17 cellular contexts compared by ENCODE assay signal in genomic region chr9:113623851-113624485, GRCh38.
DNase-seq lines count a peak whose midpoint lies in the region; ATAC-seq and TF ChIP-seq lines count a peak whose summit lies in the region.
"Had no signal": no experiment of that assay in that cellular context is flagged by ENCODE, and none has a peak within 500 bp of the region (broad histone marks: within the 10 kb centered on the region; RNA-seq: fewer than 3 reads in every experiment).

No MANE protein-coding gene starts in this region.

- H3K27ac Mint-ChIP-seq in stimulated activated naive CD8-positive, alpha-beta T cell treated with anti-CD3 and anti-CD28 coated beads, Interleukin-15, Interleukin-2, amounts not matched to agents 100 ng/mL and 50 ng/mL, for 24 hours, result peak overlapping the region; percentile 100
- no peak overlapping the region for H3K27ac Mint-ChIP-seq in stimulated activated naive CD8-positive, alpha-beta T cell treated with anti-CD3 and anti-CD28 coated beads, Interleukin-15, amount 100 ng/mL, for 72 hours
- H3K27ac Mint-ChIP-seq in activated T-helper 2 cell treated with anti-CD3 and anti-CD28 coated beads, Interferon-gamma antibody, Interleukin-2, Interleukin-4, amounts not matched to agents 10 μg/mL and 5 μg/mL and 100 μg/mL, durations not matched to agents 14 hours and 24 hours and 36 hours, result peak overlapping the region; percentile 98

- H3K27me3 ChIP-seq in brain microvascular endothelial cell (replicated peaks), result no peaks in the 10 kb centered on the region
- H3K27me3 ChIP-seq: testis had no signal

- in situ Hi-C loops in brain microvascular endothelial cell (cut with HindIII; ENCODE audit: low pct_ligation_motif_present, low sequenced_read_pairs), result no loop called here

- H3K4me3 ChIP-seq in brain microvascular endothelial cell (ENCODE audit: low read depth, low read length) (no peak overlapping the region), foreskin fibroblast (ENCODE audit: low read depth in 1 of 2, low read length in 2 of 2) (no peak overlapping the region)
- H3K4me3 ChIP-seq: dorsolateral prefrontal cortex, testis had no signal

- H3K4me1 Mint-ChIP-seq in stimulated activated naive CD8-positive, alpha-beta T cell treated with anti-CD3 and anti-CD28 coated beads, Interleukin-15, Interleukin-2, amounts not matched to agents 100 ng/mL and 50 ng/mL, for 24 hours (ENCODE audit: low read depth), result peaks cover 53% of the 10 kb centered on the region
- peaks cover 49% of the 10 kb centered on the region for H3K4me1 Mint-ChIP-seq in stimulated activated naive CD8-positive, alpha-beta T cell treated with anti-CD3 and anti-CD28 coated beads, Interleukin-15, amount 100 ng/mL, for 72 hours
- peaks cover 48% of the 10 kb centered on the region for H3K4me1 Mint-ChIP-seq in activated T-helper 2 cell treated with anti-CD3 and anti-CD28 coated beads, Interferon-gamma antibody, Interleukin-2, Interleukin-4, amounts not matched to agents 10 μg/mL and 5 μg/mL and 100 μg/mL, durations not matched to agents 14 hours and 24 hours and 36 hours (ENCODE audit: low read depth)

- no peak for DNase-seq in stimulated activated naive CD8-positive, alpha-beta T cell treated with anti-CD3 and anti-CD28 coated beads, Interleukin-15, amount 100 ng/mL, for 72 hours
- DNase-seq in activated T-helper 2 cell treated with anti-CD3 and anti-CD28 coated beads, Interferon-gamma antibody, Interleukin-2, Interleukin-4, amounts not matched to agents 10 μg/mL and 5 μg/mL and 100 μg/mL, durations not matched to agents 14 hours and 24 hours and 36 hours (ENCODE audit: low spot score), result no peak
- DNase-seq in left lobe of liver (ENCODE audit: low spot score) (no peak), brain microvascular endothelial cell (no peak), foreskin fibroblast (no peak), iPS-NIHi11 (ENCODE audit: low spot score) (no peak), sciatic nerve (ENCODE audit: low spot score) (no peak)
- DNase-seq: activated CD4-positive, alpha-beta T cell treated with anti-CD3 and anti-CD28 coated beads for 48 hours; GOT3; kidney glomerular epithelial cell; NCI-H187 treated with DMSO at 0.1 percent for 48 hours; SIG-M5; stimulated activated CD4-positive, alpha-beta T cell treated with anti-CD3 and anti-CD28 coated beads, Interleukin-2, amount 100 ng/mL, for 24 hours; T-helper 2 cell; testis had no signal

- no peaks in the 10 kb centered on the region for H3K36me3 Mint-ChIP-seq in stimulated activated naive CD8-positive, alpha-beta T cell treated with anti-CD3 and anti-CD28 coated beads, Interleukin-15, Interleukin-2, amounts not matched to agents 100 ng/mL and 50 ng/mL, for 24 hours (ENCODE audit: low read depth)
- H3K36me3 Mint-ChIP-seq in activated T-helper 2 cell treated with anti-CD3 and anti-CD28 coated beads, Interferon-gamma antibody, Interleukin-2, Interleukin-4, amounts not matched to agents 10 μg/mL and 5 μg/mL and 100 μg/mL, durations not matched to agents 14 hours and 24 hours and 36 hours (ENCODE audit: low read depth), result no peaks in the 10 kb centered on the region

- intact Hi-C loops in activated T-helper 2 cell treated with anti-CD3 and anti-CD28 coated beads, Interferon-gamma antibody, Interleukin-2, Interleukin-4, amounts not matched to agents 10 μg/mL and 5 μg/mL and 100 μg/mL, durations not matched to agents 14 hours and 24 hours and 36 hours (cut with micrococcal nuclease), result loop anchor here (1.0 to 2.0 kb wide), 3 partner anchors 22 to 112 kb away; no protein-coding TSS in a partner anchor
- intact Hi-C loops in sciatic nerve (cut with DNase I), result no loop called here

- TF ChIP-seq CTCF in brain microvascular endothelial cell (IDR thresholded peaks at IDR 0.05; ENCODE audit: low read depth, low read length, missing control alignments), result no peak
- no peak for TF ChIP-seq CTCF in foreskin fibroblast (IDR thresholded peaks at IDR 0.05; ENCODE audit: low read depth, low read length)

- no peaks in the 10 kb centered on the region for H3K36me3 ChIP-seq in brain microvascular endothelial cell (replicated peaks)

- H3K27me3 Mint-ChIP-seq in stimulated activated naive CD8-positive, alpha-beta T cell treated with anti-CD3 and anti-CD28 coated beads, Interleukin-15, Interleukin-2, amounts not matched to agents 100 ng/mL and 50 ng/mL, for 24 hours, result peaks cover 5% of the 10 kb centered on the region
- peaks cover 20% of the 10 kb centered on the region for H3K27me3 Mint-ChIP-seq in stimulated activated naive CD8-positive, alpha-beta T cell treated with anti-CD3 and anti-CD28 coated beads, Interleukin-15, amount 100 ng/mL, for 72 hours
- H3K27me3 Mint-ChIP-seq in activated T-helper 2 cell treated with anti-CD3 and anti-CD28 coated beads, Interferon-gamma antibody, Interleukin-2, Interleukin-4, amounts not matched to agents 10 μg/mL and 5 μg/mL and 100 μg/mL, durations not matched to agents 14 hours and 24 hours and 36 hours (ENCODE audit: low read depth), result no peaks in the 10 kb centered on the region

- peak overlapping the region; percentile 70 for H3K4me3 Mint-ChIP-seq in stimulated activated naive CD8-positive, alpha-beta T cell treated with anti-CD3 and anti-CD28 coated beads, Interleukin-15, Interleukin-2, amounts not matched to agents 100 ng/mL and 50 ng/mL, for 24 hours
- H3K4me3 Mint-ChIP-seq in stimulated activated naive CD8-positive, alpha-beta T cell treated with anti-CD3 and anti-CD28 coated beads, Interleukin-15, amount 100 ng/mL, for 72 hours, result no peak overlapping the region
- H3K4me3 Mint-ChIP-seq in activated T-helper 2 cell treated with anti-CD3 and anti-CD28 coated beads, Interferon-gamma antibody, Interleukin-2, Interleukin-4, amounts not matched to agents 10 μg/mL and 5 μg/mL and 100 μg/mL, durations not matched to agents 14 hours and 24 hours and 36 hours (ENCODE audit: low read depth), result no peak overlapping the region

- no peak for ATAC-seq in stimulated activated naive CD8-positive, alpha-beta T cell treated with anti-CD3 and anti-CD28 coated beads, Interleukin-15, amount 100 ng/mL, for 72 hours
- ATAC-seq in left lobe of liver (peak; percentile 58), sciatic nerve (no peak)

- H3K9me3 Mint-ChIP-seq in stimulated activated naive CD8-positive, alpha-beta T cell treated with anti-CD3 and anti-CD28 coated beads, Interleukin-15, Interleukin-2, amounts not matched to agents 100 ng/mL and 50 ng/mL, for 24 hours, result no peaks in the 10 kb centered on the region
- H3K9me3 Mint-ChIP-seq in stimulated activated naive CD8-positive, alpha-beta T cell treated with anti-CD3 and anti-CD28 coated beads, Interleukin-15, amount 100 ng/mL, for 72 hours, result no peaks in the 10 kb centered on the region
- H3K9me3 Mint-ChIP-seq in activated T-helper 2 cell treated with anti-CD3 and anti-CD28 coated beads, Interferon-gamma antibody, Interleukin-2, Interleukin-4, amounts not matched to agents 10 μg/mL and 5 μg/mL and 100 μg/mL, durations not matched to agents 14 hours and 24 hours and 36 hours, result no peaks in the 10 kb centered on the region

- no peak overlapping the region for H3K27ac ChIP-seq in brain microvascular endothelial cell
- H3K27ac ChIP-seq: dorsolateral prefrontal cortex, testis had no signal

Comparison
In these comparisons a context has a peak if more than half of its experiments do, and no peak if none do; other contexts are left out.
1. H3K27ac Mint-ChIP-seq: peak in stimulated activated naive CD8-positive, alpha-beta T cell treated with anti-CD3 and anti-CD28 coated beads, Interleukin-15, Interleukin-2, amounts not matched to agents 100 ng/mL and 50 ng/mL, for 24 hours (single experiment) and activated T-helper 2 cell treated with anti-CD3 and anti-CD28 coated beads, Interferon-gamma antibody, Interleukin-2, Interleukin-4, amounts not matched to agents 10 μg/mL and 5 μg/mL and 100 μg/mL, durations not matched to agents 14 hours and 24 hours and 36 hours (single experiment); none in stimulated activated naive CD8-positive, alpha-beta T cell treated with anti-CD3 and anti-CD28 coated beads, Interleukin-15, amount 100 ng/mL, for 72 hours (0 of 2).